11 cellular contexts compared by ENCODE assay signal in the genomic region with DNA sequence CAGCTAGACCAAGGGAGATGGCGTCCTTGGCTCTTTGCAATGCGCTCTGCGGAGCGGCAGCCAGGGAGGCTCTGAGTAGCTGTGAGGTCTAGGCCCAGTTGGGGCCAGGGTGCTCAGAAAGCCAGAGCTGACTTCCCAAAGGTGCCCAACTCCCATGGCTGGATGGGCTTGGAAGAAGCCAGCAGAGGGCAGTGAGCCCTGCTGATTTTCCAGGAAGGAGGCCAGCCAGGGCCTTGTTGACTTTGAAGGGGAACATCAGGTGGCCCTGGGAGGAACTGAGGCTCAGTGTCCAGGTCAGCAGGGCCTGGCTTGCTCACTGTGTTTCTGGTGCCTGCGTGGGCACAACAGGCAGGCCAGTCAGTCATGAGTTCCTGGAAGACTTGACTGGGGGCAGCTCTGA. TPM values are rescaled to one million over a fixed set of nuclear protein-coding genes. Genes with fewer than 3 reads are reported as not detected.
A peak's percentile ranks its signal among the peaks of the same experiment; 100 is the strongest.
DNase-seq lines count a peak whose midpoint lies in the region; ATAC-seq, FAIRE-seq and TF ChIP-seq lines count a peak whose summit lies in the region.
"Had no signal": no experiment of that assay in that cellular context is flagged by ENCODE, and none has a peak within 500 bp of the region (broad histone marks: within the 10 kb centered on the region; RNA-seq: fewer than 3 reads in every experiment).

No MANE protein-coding gene starts in this region.

- TF ChIP-seq POLR2A in breast epithelium (IDR thresholded peaks at IDR 0.05) (no peak), transverse colon (IDR thresholded peaks at IDR 0.05) (no peak)

- CTCF ChIA-PET in MCF 10A (lab: Yijun Ruan, JAX): interaction anchor here (0.6 to 1.2 kb wide), 6 partner anchors 8 to 684 kb away, joined by 3 to 6 read pairs (median 4); partner anchors contain the start of gene CDCP2

- H3K36me3 ChIP-seq in breast epithelium (no peaks in the 10 kb centered on the region), kidney (ENCODE audit: control insufficient read depth in 1 of 2, insufficient read depth in 2 of 2, low read length in 2 of 2) (no peaks in the 10 kb centered on the region), transverse colon (no peaks in the 10 kb centered on the region)

- H3K36me3 Mint-ChIP-seq in MCF 10A (ENCODE audit: insufficient read depth, unreplicated experiment): no peaks in the 10 kb centered on the region
- H3K36me3 Mint-ChIP-seq: CD8-positive, alpha-beta memory T cell had no signal

- no peak overlapping the region for H3K4me3 Mint-ChIP-seq in MCF 10A (ENCODE audit: unreplicated experiment)
- H3K4me3 Mint-ChIP-seq: CD8-positive, alpha-beta memory T cell; dendritic cell treated with granulocyte-macrophage colony-stimulating factor and Interleukin-4, amounts not matched to agents 40 ng/mL and 50 ng/mL, for 4 days had no signal

- H3K27me3 ChIP-seq in breast epithelium (no peaks in the 10 kb centered on the region), transverse colon (no peaks in the 10 kb centered on the region)

- intact Hi-C loops in MCF 10A (cut with micrococcal nuclease): loop anchor here (5.0 kb wide), 1 partner anchor 77 kb away; the partner anchor contains the start of genes CYB5RL and MRPL37
- intact Hi-C loops in breast epithelium (cut with DNase I; ENCODE audit: low total_unique reads): loop anchor here (10.0 kb wide), 1 partner anchor 369 kb away; no protein-coding TSS in a partner anchor
- intact Hi-C loops in kidney (cut with DNase I): no loop called here
- intact Hi-C loops in transverse colon (cut with DNase I; ENCODE audit: low total_unique reads): no loop called here

- in situ Hi-C loops in astrocyte of the cerebellum (cut with HindIII; ENCODE audit: low sequenced_read_pairs): no loop called here
- in situ Hi-C loops in transverse colon (cut with MboI; ENCODE audit: low pct_ligation_motif_present in 1 of 4, low pct_unique_long_range_greater_than_20kb in 1 of 4, low sequenced_read_pairs in 3 of 4): loop anchor here in 1 of 4 donors (10.0 kb wide), 1 partner anchor 369 kb away; no protein-coding TSS in a partner anchor

- H3K27ac ChIP-seq in breast epithelium (no peak overlapping the region), kidney (ENCODE audit: low read depth in 2 of 2, low read length in 2 of 2) (peak overlapping the region in 1 of 2 donors; percentile 27), transverse colon (no peak overlapping the region)

- H3K9me3 ChIP-seq in breast epithelium (no peaks in the 10 kb centered on the region), kidney (ENCODE audit: control insufficient read depth in 1 of 2, low read length in 2 of 2) (no peaks in the 10 kb centered on the region), transverse colon (no peaks in the 10 kb centered on the region)

- no TSS peak for BruUV-seq in MCF 10A (replicated peaks; lab: Mats Ljungman, UMichigan)

- WGBS in transverse colon (ENCODE audit: low coverage in 1 of 2), 2 donors: 96% methylated on average over 5 of the region's 5 CpGs; no CpG with 5 or more reads in 1 of the 2 donors

- H3K4me1 Mint-ChIP-seq in MCF 10A (ENCODE audit: insufficient read depth, unreplicated experiment): no peaks in the 10 kb centered on the region

- TF ChIP-seq CTCF in MCF 10A (IDR thresholded peaks at IDR 0.05; ENCODE audit: unreplicated experiment) (peak; percentile 12), breast epithelium (IDR thresholded peaks at IDR 0.05) (peak in 1 of 3 donors; percentile 31), astrocyte of the cerebellum (IDR thresholded peaks at IDR 0.05; ENCODE audit: low read depth, low read length, missing control alignments) (peak; percentile 24), kidney (IDR thresholded peaks at IDR 0.05; ENCODE audit: borderline replicate concordance, extremely low read depth, insufficient read depth) (peak; percentile 32), transverse colon (IDR thresholded peaks at IDR 0.05) (peak in 3 of 5 experiments; percentile 12 to 29 (median 17))

- H3K4me1 ChIP-seq in breast epithelium (peaks cover 0 to 4% of the 10 kb centered on the region in 2 donors), kidney (ENCODE audit: control insufficient read depth in 1 of 2, insufficient read depth in 1 of 2, low read depth in 1 of 2, low read length in 2 of 2) (peaks cover 0 to 10% of the 10 kb centered on the region in 2 donors), transverse colon (peaks cover 5 to 28% (median 13%) of the 10 kb centered on the region in 4 donors)

- ATAC-seq in HG02870 (IDR thresholded peaks at IDR 0.05; ENCODE audit: unreplicated experiment) (no peak), HG03571 (IDR thresholded peaks at IDR 0.05; ENCODE audit: unreplicated experiment) (no peak)

- no peak for TF ChIP-seq EP300 in transverse colon (IDR thresholded peaks at IDR 0.05; ENCODE audit: low read depth)

- no peaks in the 10 kb centered on the region for H3K9me3 Mint-ChIP-seq in MCF 10A (ENCODE audit: unreplicated experiment)
- H3K9me3 Mint-ChIP-seq: CD8-positive, alpha-beta memory T cell; dendritic cell treated with granulocyte-macrophage colony-stimulating factor and Interleukin-4, amounts not matched to agents 40 ng/mL and 50 ng/mL, for 4 days had no signal

- no peak overlapping the region for H3K4me3 ChIP-seq in breast epithelium
- H3K4me3 ChIP-seq in astrocyte of the cerebellum (ENCODE audit: low read depth, low read length): no peak overlapping the region
- no peak overlapping the region for H3K4me3 ChIP-seq in kidney (ENCODE audit: low read length in 2 of 2)
- H3K4me3 ChIP-seq in transverse colon: no peak overlapping the region

- DNase-seq in MCF 10A (ENCODE audit: unreplicated experiment): peak; percentile 36
- DNase-seq in breast epithelium (ENCODE audit: low spot score in 2 of 2): no peak
- no peak for DNase-seq in astrocyte of the cerebellum (ENCODE audit: low read depth)
- no peak for DNase-seq in kidney
- DNase-seq in transverse colon: peak; percentile 24
- DNase-seq in activated CD4-positive, alpha-beta T cell treated with anti-CD3 and anti-CD28 coated beads, Interleukin-2, amount 50 U/mL, for 48 hours: no peak
- DNase-seq: activated CD4-positive, alpha-beta T cell treated with anti-CD3 and anti-CD28 coated beads, Interleukin-2, amount 50 U/mL, for 4 hours; CD8-positive, alpha-beta memory T cell had no signal

- FAIRE-seq in kidney (lab: Jason Lieb, UNC): no peak

- H3K27ac Mint-ChIP-seq in MCF 10A (ENCODE audit: low read depth, unreplicated experiment): no peak overlapping the region
- H3K27ac Mint-ChIP-seq: dendritic cell treated with granulocyte-macrophage colony-stimulating factor and Interleukin-4, amounts not matched to agents 40 ng/mL and 50 ng/mL, for 4 days had no signal

- POLR2A ChIA-PET in MCF 10A (lab: Yijun Ruan, JAX): interaction anchor here (1.2 kb wide), 1 partner anchor 363 kb away, joined by 3 read pairs; no protein-coding TSS in a partner anchor

- H3K27me3 Mint-ChIP-seq in MCF 10A (ENCODE audit: insufficient read depth, unreplicated experiment): peaks cover 3% of the 10 kb centered on the region

- H3K9ac ChIP-seq in kidney (ENCODE audit: low read length in 2 of 2): no peak overlapping the region

RNA-seq across cellular contexts. Expression of gene CDCP2, which starts 27.1 kb away (rescaled TPM):
- not detected in 2 replicates for total RNA-seq in MCF 10A (2022)
- total RNA-seq in breast epithelium: 1 to 10 TPM in 1 of 3 donors, not detected in 2; 1.3 TPM
- total RNA-seq in kidney: 0.54 TPM
- polyA plus RNA-seq in kidney (ENCODE audit: insufficient read depth, low read depth, low replicate concordance): not detected
- total RNA-seq in transverse colon: under 1 TPM in 1 of 4 donors, not detected in 3; 0.48 TPM
- total RNA-seq: CD8-positive, alpha-beta memory T cell had no signal
- polyA plus RNA-seq: CD8-positive, alpha-beta memory T cell had no signal

Comparison
In these comparisons a context has a peak if more than half of its experiments do, and no peak if none do; other contexts are left out.
1. DNase-seq: peak in MCF 10A (single experiment) and transverse colon (single experiment); none in breast epithelium (0 of 2), astrocyte of the cerebellum (single experiment), kidney (single experiment) and activated CD4-positive, alpha-beta T cell treated with anti-CD3 and anti-CD28 coated beads, Interleukin-2, amount 50 U/mL, for 48 hours (0 of 2).
2. intact Hi-C loops: an anchor here in MCF 10A (5.0 kb wide) and breast epithelium (10.0 kb wide); none called in kidney and transverse colon.